Comparison of ENCODE assay signal across 7 cellular contexts in the genomic region with DNA sequence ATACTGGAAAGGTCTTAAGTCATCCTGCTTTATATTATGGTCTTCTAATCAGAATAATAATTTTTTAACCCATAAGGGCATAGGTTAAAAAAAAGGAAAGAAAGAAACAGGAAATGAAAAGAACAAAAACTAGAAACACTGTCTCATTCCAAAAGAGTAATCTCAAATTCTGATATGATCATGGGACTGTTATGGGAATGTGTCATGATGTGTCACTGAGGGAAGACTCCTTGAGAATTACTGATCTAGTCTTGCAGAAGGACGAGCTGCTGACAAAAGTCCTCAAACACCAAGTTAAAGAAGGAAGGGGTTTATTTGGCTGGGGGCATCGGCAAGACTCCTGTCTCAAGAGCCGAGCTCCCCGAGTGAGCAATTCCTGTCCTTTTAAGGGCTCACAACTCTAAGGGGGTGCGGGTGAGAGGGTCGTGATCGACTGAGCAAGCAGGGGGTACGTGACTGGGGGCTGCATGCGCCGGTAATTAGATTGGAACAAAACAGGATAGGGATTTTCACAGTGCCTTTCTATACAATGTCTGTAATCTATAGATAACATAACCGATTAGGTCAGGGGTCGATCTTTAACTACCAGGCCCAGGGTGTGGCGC.
DNase-seq lines count a peak whose midpoint lies in the region; ATAC-seq and TF ChIP-seq lines count a peak whose summit lies in the region.
"Not testable (repeated sequence)": the region's sequence is repeated elsewhere in the genome, so short reads cannot be mapped to it uniquely, and the experiment has no call there.

No MANE protein-coding gene starts in this region.

- WGBS in mesenchymal stem cell: 84% methylated on average over 4 of the region's 13 CpGs

- not testable (repeated sequence) for TF ChIP-seq CTCF in brain microvascular endothelial cell (IDR thresholded peaks at IDR 0.05; ENCODE audit: low read depth, low read length, missing control alignments); fibroblast of mammary gland (conservative IDR thresholded peaks at IDR 0.05; ENCODE audit: control insufficient read depth, insufficient read depth, low read depth, low read length)

- peak overlapping the region in 1 of 2 donors; percentile 39 for H3K4me3 Mint-ChIP-seq in stimulated activated naive B cell treated with anti-CD40 and anti-IgM and Interleukin-4, amounts not matched to agents 10 μg/mL and 1 μg/mL and 100 μg/mL, for 72 hours

- H3K9me3 ChIP-seq in mesenchymal stem cell (ENCODE audit: control insufficient read depth, low read length): not testable (repeated sequence)

- H2AK5ac ChIP-seq in mesenchymal stem cell (ENCODE audit: low read length, severe bottlenecking): not testable (repeated sequence)

- H3K9ac ChIP-seq in mesenchymal stem cell (ENCODE audit: low read length): peak overlapping the region; percentile 30

- not testable (repeated sequence) for H2BK12ac ChIP-seq in mesenchymal stem cell (ENCODE audit: low read length in 2 of 2)

- not testable (repeated sequence) for H3K9me3 Mint-ChIP-seq in stimulated activated naive B cell treated with anti-CD40 and anti-IgM and Interleukin-4, amounts not matched to agents 10 μg/mL and 1 μg/mL and 100 μg/mL, for 72 hours

- not testable (repeated sequence) for H3K14ac ChIP-seq in mesenchymal stem cell (ENCODE audit: low read length in 2 of 2)

- not testable (repeated sequence) for H3K4me2 ChIP-seq in mesenchymal stem cell (ENCODE audit: low read length, poor library complexity, severe bottlenecking)

- H2BK5ac ChIP-seq in mesenchymal stem cell (ENCODE audit: low read depth, low read length, poor library complexity, severe bottlenecking): not testable (repeated sequence)

- not testable (repeated sequence) for H3K23ac ChIP-seq in mesenchymal stem cell (ENCODE audit: low read length in 2 of 2)

- ATAC-seq in HG02678 (IDR thresholded peaks at IDR 0.05; ENCODE audit: unreplicated experiment): peak; percentile 7
- not testable (repeated sequence) for ATAC-seq in stimulated activated naive B cell treated with anti-CD40 and anti-IgM and Interleukin-4, amounts not matched to agents 10 μg/mL and 1 μg/mL and 100 μg/mL, for 72 hours (replicated peaks)

- not testable (repeated sequence) for H3K27ac ChIP-seq in brain microvascular endothelial cell; mesenchymal stem cell (ENCODE audit: low read length, poor library complexity, severe bottlenecking)

- not testable (repeated sequence) for H3K4me1 ChIP-seq in mesenchymal stem cell (ENCODE audit: control insufficient read depth, insufficient read depth, low read depth, low read length)

- H4K91ac ChIP-seq in mesenchymal stem cell (ENCODE audit: low read length): not testable (repeated sequence)

- not testable (repeated sequence) for H2BK120ac ChIP-seq in mesenchymal stem cell (ENCODE audit: low read depth, low read length)

- peaks cover 20 to 36% of the 10 kb centered on the region in 2 donors for H3K4me1 Mint-ChIP-seq in stimulated activated naive B cell treated with anti-CD40 and anti-IgM and Interleukin-4, amounts not matched to agents 10 μg/mL and 1 μg/mL and 100 μg/mL, for 72 hours

- not testable (repeated sequence) for H3K79me1 ChIP-seq in mesenchymal stem cell (replicated peaks; ENCODE audit: low read length, poor library complexity, severe bottlenecking)

- H3K4me3 ChIP-seq in brain microvascular endothelial cell (ENCODE audit: low read depth, low read length); fibroblast of mammary gland (ENCODE audit: control insufficient read depth, low read depth, low read length); mesenchymal stem cell (ENCODE audit: insufficient read depth in 1 of 2, low read depth in 1 of 2, low read length in 2 of 2): not testable (repeated sequence)

- DNase-seq in ELR (ENCODE audit: low read depth) (peak; percentile 60), SK-MEL-5 (ENCODE audit: low read depth, low spot score) (peak; percentile 30), brain microvascular endothelial cell (peak; percentile 8), fibroblast of mammary gland (ENCODE audit: low read depth) (peak; percentile 30)
- DNase-seq in mesenchymal stem cell; stimulated activated naive B cell treated with anti-CD40 and anti-IgM and Interleukin-4, amounts not matched to agents 10 μg/mL and 1 μg/mL and 100 μg/mL, for 72 hours: not testable (repeated sequence)

- not testable (repeated sequence) for H4K8ac ChIP-seq in mesenchymal stem cell (ENCODE audit: low read length)

- H3K18ac ChIP-seq in mesenchymal stem cell (ENCODE audit: low read depth in 1 of 2, low read length in 2 of 2): not testable (repeated sequence)

- H3K27ac Mint-ChIP-seq in stimulated activated naive B cell treated with anti-CD40 and anti-IgM and Interleukin-4, amounts not matched to agents 10 μg/mL and 1 μg/mL and 100 μg/mL, for 72 hours: peak overlapping the region; percentile 56

- H2AFZ ChIP-seq in mesenchymal stem cell (ENCODE audit: low read depth, low read length): not testable (repeated sequence)

- H3K27me3 Mint-ChIP-seq in stimulated activated naive B cell treated with anti-CD40 and anti-IgM and Interleukin-4, amounts not matched to agents 10 μg/mL and 1 μg/mL and 100 μg/mL, for 72 hours: not testable (repeated sequence)

- H3K36me3 Mint-ChIP-seq in stimulated activated naive B cell treated with anti-CD40 and anti-IgM and Interleukin-4, amounts not matched to agents 10 μg/mL and 1 μg/mL and 100 μg/mL, for 72 hours: not testable (repeated sequence)

- not testable (repeated sequence) for H3K27me3 ChIP-seq in brain microvascular endothelial cell (replicated peaks); mesenchymal stem cell (ENCODE audit: control insufficient read depth in 1 of 2, insufficient read depth in 1 of 2, low read length in 2 of 2)

- not testable (repeated sequence) for H3K36me3 ChIP-seq in brain microvascular endothelial cell (replicated peaks); mesenchymal stem cell (ENCODE audit: control insufficient read depth in 1 of 2, insufficient read depth in 2 of 2, low read depth in 1 of 2, low read length in 2 of 2)

- in situ Hi-C loops in SK-MEL-5 (cut with HindIII; ENCODE audit: low pct_unique_long_range_greater_than_20kb, low sequenced_read_pairs); brain microvascular endothelial cell (cut with HindIII; ENCODE audit: low pct_ligation_motif_present, low sequenced_read_pairs): not testable (repeated sequence)

- not testable (repeated sequence) for H3K4ac ChIP-seq in mesenchymal stem cell (ENCODE audit: low read depth in 1 of 2, low read length in 2 of 2)

- H2BK15ac ChIP-seq in mesenchymal stem cell (ENCODE audit: low read depth, poor library complexity, severe bottlenecking): not testable (repeated sequence)
